Comparison of ENCODE assay signal across 1 cellular context in genomic region chr19:19514881-19515763, GRCh38.
TF ChIP-seq lines count a peak whose summit lies in the region.

Gene TSSK6, minus strand, starts transcription at chr19:19515548. Its CDS starts 121 bp downstream, at chr19:19515427.

TF ChIP-seq in GM23338, 12 proteins besides CTCF, POLR2A, EP300 and RAD21 (continued from another document):
- no peak for TF ChIP-seq ZNF462 (CRISPR knock-in tag; IDR thresholded peaks at IDR 0.05)
- no peak for TF ChIP-seq ZNF331 (CRISPR knock-in tag; IDR thresholded peaks at IDR 0.05; ENCODE audit: low read depth)
- no peak for TF ChIP-seq EZH2 (IDR thresholded peaks at IDR 0.05; ENCODE audit: low read depth, unreplicated experiment)
- TF ChIP-seq ETS1 (IDR thresholded peaks at IDR 0.05): no peak
- TF ChIP-seq JUNB (IDR thresholded peaks at IDR 0.05; ENCODE audit: unreplicated experiment): no peak
